8 cellular contexts compared by ENCODE assay signal in genomic region chrX:151397741-151398070, GRCh38. TPM values are rescaled to one million over a fixed set of nuclear protein-coding genes. Genes with fewer than 3 reads are reported as not detected.
DNase-seq lines count a peak whose midpoint lies in the region; TF ChIP-seq lines count a peak whose summit lies in the region.

No MANE protein-coding gene starts in this region.

- peak overlapping the region; percentile 76 for H3K9ac ChIP-seq in mucosa of stomach (ENCODE audit: low read length)

- WGBS in lower leg skin, 2 donors, result 0 to 15% methylated on average over 2 of the region's 2 CpGs

- BruUV-seq in MCF 10A (replicated peaks; lab: Mats Ljungman, UMichigan), result no TSS peak

- peaks cover 15% of the 10 kb centered on the region for H3K36me3 ChIP-seq in KOPT-K1 (ENCODE audit: insufficient read depth, low read length)
- no peaks in the 10 kb centered on the region for H3K36me3 ChIP-seq in mucosa of stomach (ENCODE audit: control insufficient read depth, insufficient read depth, low read length)

- H3K36me3 Mint-ChIP-seq in activated CD4-positive, alpha-beta T cell treated with anti-CD3 and anti-CD28 coated beads, Interleukin-2, amount 10 ng/mL, durations not matched to agents 24 days and 14 days (ENCODE audit: low read depth), result peaks cover 22% of the 10 kb centered on the region
- H3K36me3 Mint-ChIP-seq in MCF 10A (ENCODE audit: insufficient read depth, unreplicated experiment), result no peaks in the 10 kb centered on the region

- no peaks in the 10 kb centered on the region for H3K9me3 ChIP-seq in KOPT-K1 (ENCODE audit: insufficient read depth, low read length, poor library complexity, severe bottlenecking)
- H3K9me3 ChIP-seq in mucosa of stomach (ENCODE audit: control insufficient read depth, low read length), result no peaks in the 10 kb centered on the region

- no peak for TF ChIP-seq POLR2A in lower leg skin (IDR thresholded peaks at IDR 0.05)

- intact Hi-C loops in activated CD4-positive, alpha-beta T cell treated with anti-CD3 and anti-CD28 coated beads, Interleukin-2, amount 10 ng/mL, durations not matched to agents 24 days and 14 days (cut with micrococcal nuclease), result loop anchor here (1.0 to 10.0 kb wide), 5 partner anchors 414 to 1937 kb away; partner anchors contain the start of genes CD99L2, HMGB3, IDS and MTM1
- intact Hi-C loops in MCF 10A (cut with micrococcal nuclease) (no loop called here), lower leg skin (cut with DNase I; ENCODE audit: low total_unique reads) (no loop called here)

- DNase-seq in activated CD4-positive, alpha-beta T cell treated with anti-CD3 and anti-CD28 coated beads, Interleukin-2, amount 10 ng/mL, durations not matched to agents 24 days and 14 days, result no peak
- DNase-seq in activated CD4-positive, alpha-beta T cell treated with anti-CD3 and anti-CD28 coated beads, Interleukin-2, amount 50 U/mL, for 4 hours, result no peak
- no peak for DNase-seq in MCF 10A (ENCODE audit: unreplicated experiment)
- DNase-seq in lower leg skin (ENCODE audit: low spot score in 2 of 2), result no peak
- DNase-seq in putamen (ENCODE audit: low spot score), result no peak
- DNase-seq in cerebellar nuclear complex (lab: John Stamatoyannopoulos, UW), result no peak

- H3K27ac ChIP-seq in KOPT-K1 (ENCODE audit: low read depth, low read length, poor library complexity, severe bottlenecking), result peak overlapping the region; percentile 98

- CTCF ChIA-PET in MCF 10A (lab: Yijun Ruan, JAX), result interaction anchor here (0.6 kb wide), 1 partner anchor 170 kb away, joined by 4 read pairs; no protein-coding TSS in a partner anchor

- H3K4me3 Mint-ChIP-seq in activated CD4-positive, alpha-beta T cell treated with anti-CD3 and anti-CD28 coated beads, Interleukin-2, amount 10 ng/mL, durations not matched to agents 24 days and 14 days, result peak overlapping the region; percentile 93
- H3K4me3 Mint-ChIP-seq in MCF 10A (ENCODE audit: unreplicated experiment), result peak overlapping the region; percentile 78

- peaks cover 40% of the 10 kb centered on the region for H3K4me1 Mint-ChIP-seq in activated CD4-positive, alpha-beta T cell treated with anti-CD3 and anti-CD28 coated beads, Interleukin-2, amount 10 ng/mL, durations not matched to agents 24 days and 14 days
- H3K4me1 Mint-ChIP-seq in MCF 10A (ENCODE audit: insufficient read depth, unreplicated experiment), result peaks cover 11% of the 10 kb centered on the region

- TF ChIP-seq CTCF in MCF 10A (IDR thresholded peaks at IDR 0.05; ENCODE audit: unreplicated experiment), result no peak
- TF ChIP-seq CTCF in lower leg skin (IDR thresholded peaks at IDR 0.05), result no peak

- H3K27ac Mint-ChIP-seq in activated CD4-positive, alpha-beta T cell treated with anti-CD3 and anti-CD28 coated beads, Interleukin-2, amount 10 ng/mL, durations not matched to agents 24 days and 14 days, result peak overlapping the region; percentile 88
- peak overlapping the region; percentile 95 for H3K27ac Mint-ChIP-seq in MCF 10A (ENCODE audit: low read depth, unreplicated experiment)

- no peaks in the 10 kb centered on the region for H3K4me1 ChIP-seq in mucosa of stomach (ENCODE audit: control insufficient read depth, insufficient read depth, low read length)

- no peaks in the 10 kb centered on the region for H3K27me3 ChIP-seq in mucosa of stomach (ENCODE audit: control insufficient read depth, insufficient read depth, low read length)

- H3K4me3 ChIP-seq in mucosa of stomach (ENCODE audit: low read length) (peak overlapping the region; percentile 71), lower leg skin (ENCODE audit: low read depth, poor library complexity, severe bottlenecking) (no peak overlapping the region)

- H3K9me3 Mint-ChIP-seq in activated CD4-positive, alpha-beta T cell treated with anti-CD3 and anti-CD28 coated beads, Interleukin-2, amount 10 ng/mL, durations not matched to agents 24 days and 14 days, result no peaks in the 10 kb centered on the region
- H3K9me3 Mint-ChIP-seq in MCF 10A (ENCODE audit: unreplicated experiment), result no peaks in the 10 kb centered on the region

- POLR2A ChIA-PET in MCF 10A (lab: Yijun Ruan, JAX), result interaction anchor here (0.6 to 2.3 kb wide), 11 partner anchors 12 to 235 kb away, joined by 3 to 9 read pairs (median 4); no protein-coding TSS in a partner anchor

- no peaks in the 10 kb centered on the region for H3K27me3 Mint-ChIP-seq in activated CD4-positive, alpha-beta T cell treated with anti-CD3 and anti-CD28 coated beads, Interleukin-2, amount 10 ng/mL, durations not matched to agents 24 days and 14 days
- H3K27me3 Mint-ChIP-seq in MCF 10A (ENCODE audit: insufficient read depth, unreplicated experiment), result no peaks in the 10 kb centered on the region

RNA-seq across cellular contexts. Expression of gene VMA21, which starts 0.7 kb away (rescaled TPM):
- total RNA-seq in activated CD4-positive, alpha-beta T cell treated with anti-CD3 and anti-CD28 coated beads, Interleukin-2, amount 10 ng/mL, durations not matched to agents 24 days and 14 days, result 47.4 and 51.7 TPM in 2 replicates
- total RNA-seq in MCF 10A (2022) (46.0 and 59.6 TPM in 2 replicates), lower leg skin (10 to 100 TPM; 21.0 to 32.6 (median 29.7) TPM)
